8 cellular contexts compared by ENCODE assay signal in genomic region chr22:17705565-17706450, GRCh38.
DNase-seq lines count a peak whose midpoint lies in the region; ATAC-seq and TF ChIP-seq lines count a peak whose summit lies in the region.

No MANE protein-coding gene starts in this region.

- H3K56ac ChIP-seq in mesendoderm (ENCODE audit: low read length), result peak overlapping the region; percentile 43

- no peak overlapping the region for H2BK120ac ChIP-seq in mesendoderm (ENCODE audit: low read depth, low read length)

- no peak overlapping the region for H2BK15ac ChIP-seq in mesendoderm (replicated peaks; ENCODE audit: low read depth)

- peaks cover 12 to 18% (median 18%) of the 10 kb centered on the region in 3 donors for H3K4me1 Mint-ChIP-seq in CD8-positive, alpha-beta memory T cell

- no peak overlapping the region for H2AK5ac ChIP-seq in mesendoderm (ENCODE audit: low read length)

- peaks cover 10% of the 10 kb centered on the region for H3K4me1 ChIP-seq in CD8-positive, alpha-beta memory T cell (ENCODE audit: insufficient read depth, low read length)
- H3K4me1 ChIP-seq in adrenal gland (replicated peaks in 1 of 2) (peaks cover 4 to 37% of the 10 kb centered on the region in 2 donors), mesendoderm (ENCODE audit: control insufficient read depth, low read depth, low read length) (no peaks in the 10 kb centered on the region)

- peaks cover 5% of the 10 kb centered on the region for H3K36me3 ChIP-seq in CD8-positive, alpha-beta memory T cell (ENCODE audit: insufficient read depth, low read length)
- peaks cover 0 to 7% of the 10 kb centered on the region in 2 donors for H3K36me3 ChIP-seq in adrenal gland (replicated peaks in 1 of 2)
- H3K36me3 ChIP-seq in mesendoderm (ENCODE audit: control insufficient read depth, insufficient read depth, low read length), result no peaks in the 10 kb centered on the region

- intact Hi-C loops in adrenal gland (cut with DNase I), result no loop called here

- H3K4me3 Mint-ChIP-seq in CD8-positive, alpha-beta memory T cell, result peak overlapping the region in 6 of 7 donors; percentile 37 to 76 (median 69)

- WGBS in adrenal gland, 4 donors, result 78 to 82% (median 81%) methylated on average over 11 of the region's 11 CpGs
- no CpG with 5 or more reads among the region's 11 CpGs for WGBS in mesendoderm (ENCODE audit: extremely low coverage, insufficient coverage, low lambda C conversion rate)

- H4K5ac ChIP-seq in mesendoderm (ENCODE audit: low read length), result no peak overlapping the region

- DNase-seq in CD8-positive, alpha-beta memory T cell, result no peak
- no peak for DNase-seq in adrenal gland
- no peak for DNase-seq in mesendoderm
- no peak for DNase-seq in SIG-M5 (lab: John Stamatoyannopoulos, UW)
- no peak for DNase-seq in GM20000 (ENCODE audit: low spot score)
- DNase-seq in hippocampal formation (lab: John Stamatoyannopoulos, UW), result no peak

- no peak overlapping the region for H3K9ac ChIP-seq in mesendoderm (ENCODE audit: low read length)

- no peaks in the 10 kb centered on the region for H3K79me2 ChIP-seq in mesendoderm (ENCODE audit: control insufficient read depth, insufficient read depth, low read length)

- H3K23ac ChIP-seq in mesendoderm (ENCODE audit: low read length), result no peak overlapping the region

- no peak overlapping the region for H4K8ac ChIP-seq in mesendoderm (ENCODE audit: low read depth, low read length)

- H3K27ac ChIP-seq in CD8-positive, alpha-beta memory T cell (ENCODE audit: low read depth, low read length), result peak overlapping the region; percentile 15
- peak overlapping the region; percentile 69 to 82 (median 79) for H3K27ac ChIP-seq in adrenal gland
- peak overlapping the region; percentile 25 for H3K27ac ChIP-seq in mesendoderm (ENCODE audit: low read depth, low read length)

- CTCF ChIA-PET in CD8-positive, alpha-beta memory T cell (lab: Charles Lee), result no interaction called here

- H3K27ac Mint-ChIP-seq in CD8-positive, alpha-beta memory T cell, result peak overlapping the region; percentile 51 to 89 (median 86)

- TF ChIP-seq CTCF in adrenal gland (IDR thresholded peaks at IDR 0.05) (no peak), GM20000 (IDR thresholded peaks at IDR 0.05; ENCODE audit: extremely low read depth, missing control alignments) (no peak)

- H3K4me2 ChIP-seq in mesendoderm (ENCODE audit: low read length), result no peak overlapping the region

- no peaks in the 10 kb centered on the region for H3K9me3 ChIP-seq in CD8-positive, alpha-beta memory T cell (ENCODE audit: low read length)
- H3K9me3 ChIP-seq in adrenal gland (replicated peaks in 1 of 3), result no peaks in the 10 kb centered on the region

- no peak overlapping the region for H3K4ac ChIP-seq in mesendoderm (ENCODE audit: low read depth, low read length)

- ATAC-seq in HG02973 (IDR thresholded peaks at IDR 0.05; ENCODE audit: unreplicated experiment) (peak; percentile 11), HG03442 (IDR thresholded peaks at IDR 0.05; ENCODE audit: unreplicated experiment) (no peak)

- no peak overlapping the region for H3K4me3 ChIP-seq in CD8-positive, alpha-beta memory T cell (ENCODE audit: low read length)
- H3K4me3 ChIP-seq in adrenal gland (peak overlapping the region in 2 of 4 donors; percentile 5 to 56), mesendoderm (ENCODE audit: low read length) (no peak overlapping the region)

- H2BK5ac ChIP-seq in mesendoderm (ENCODE audit: low read length), result no peak overlapping the region

- no peak for TF ChIP-seq POLR2A in adrenal gland (IDR thresholded peaks at IDR 0.05)

- H3K36me3 Mint-ChIP-seq in CD8-positive, alpha-beta memory T cell, result peaks cover 0 to 45% (median 3%) of the 10 kb centered on the region in 3 donors

- H3K79me1 ChIP-seq in mesendoderm (ENCODE audit: low read length), result no peaks in the 10 kb centered on the region

- H3K27me3 ChIP-seq in CD8-positive, alpha-beta memory T cell (ENCODE audit: insufficient read depth, low read length, poor library complexity, severe bottlenecking), result no peaks in the 10 kb centered on the region
- no peaks in the 10 kb centered on the region for H3K27me3 ChIP-seq in adrenal gland
- no peaks in the 10 kb centered on the region for H3K27me3 ChIP-seq in mesendoderm (ENCODE audit: insufficient read depth, low read length, poor library complexity)

- no peaks in the 10 kb centered on the region for H3K27me3 Mint-ChIP-seq in CD8-positive, alpha-beta memory T cell

- POLR2A ChIA-PET in CD8-positive, alpha-beta memory T cell (lab: Charles Lee), result interaction anchor here (0.7 kb wide), 2 partner anchors 86 to 349 kb away, joined by 3 read pairs; no protein-coding TSS in a partner anchor

- no peak overlapping the region for H3K18ac ChIP-seq in mesendoderm (ENCODE audit: low read length)

- no peaks in the 10 kb centered on the region for H3K9me3 Mint-ChIP-seq in CD8-positive, alpha-beta memory T cell

Comparison
In these comparisons a context has a peak if more than half of its experiments do, and no peak if none do; other contexts are left out.
1. H3K27ac ChIP-seq: peak in every context shown above with its lines; median percentile 79 in adrenal gland; 25 in mesendoderm; 15 in CD8-positive, alpha-beta memory T cell.